ENCODE assay signal across 23 cellular contexts in the genomic region with DNA sequence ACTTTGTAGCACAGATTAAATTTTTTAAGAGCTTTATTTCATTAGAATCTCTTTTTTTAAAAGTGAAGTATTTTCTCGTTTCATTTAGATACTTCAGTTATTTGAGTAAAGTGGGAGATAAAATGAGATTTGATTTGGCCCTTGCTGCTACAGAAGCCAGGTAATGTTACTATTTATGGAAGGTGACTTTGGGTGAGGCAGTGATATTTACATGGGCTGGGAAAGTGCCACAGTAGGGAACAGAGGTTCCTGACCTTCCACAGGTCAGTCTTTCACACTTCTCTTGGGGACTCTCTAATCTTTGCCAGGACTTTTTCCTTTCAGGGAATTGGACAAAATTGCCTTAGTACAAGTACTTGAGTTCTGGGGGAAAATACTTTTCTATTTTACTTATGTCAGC.
"Had no signal": no experiment of that assay in that cellular context is flagged by ENCODE, and none has a peak within 500 bp of the region (broad histone marks: within the 10 kb centered on the region; RNA-seq: fewer than 3 reads in every experiment).

No MANE protein-coding gene starts in this region.

- ATAC-seq: gastroesophageal sphincter; stimulated activated effector memory CD8-positive, alpha-beta T cell treated with anti-CD3 and anti-CD28 coated beads, Interleukin-12 subunit alpha, Interleukin-12 subunit beta, amount 100 ng/mL, for 72 hours had no signal

- H3K4me3 ChIP-seq: dorsolateral prefrontal cortex, esophagus muscularis mucosa, gastroesophageal sphincter, hepatocyte, lung, tibial artery, upper lobe of right lung, vagina had no signal

- H3K27ac ChIP-seq: dorsolateral prefrontal cortex, esophagus muscularis mucosa, gastroesophageal sphincter, hepatocyte, parathyroid adenoma, tibial artery, upper lobe of right lung, vagina had no signal

- H3K9me3 Mint-ChIP-seq: central memory CD8-positive, alpha-beta T cell; nephron; stimulated activated effector memory CD8-positive, alpha-beta T cell treated with anti-CD3 and anti-CD28 coated beads, Interleukin-12 subunit alpha, Interleukin-12 subunit beta, amount 100 ng/mL, for 72 hours; stimulated activated naive CD8-positive, alpha-beta T cell treated with anti-CD3 and anti-CD28 coated beads, Interleukin-15, Interleukin-2, amounts not matched to agents 100 ng/mL and 50 ng/mL, for 24 hours had no signal

- H3K27me3 Mint-ChIP-seq: central memory CD8-positive, alpha-beta T cell; stimulated activated naive CD8-positive, alpha-beta T cell treated with anti-CD3 and anti-CD28 coated beads, Interleukin-15, Interleukin-2, amounts not matched to agents 100 ng/mL and 50 ng/mL, for 24 hours had no signal

- H3K36me3 ChIP-seq: upper lobe of right lung had no signal

- H3K9me3 ChIP-seq: esophagus muscularis mucosa, gastroesophageal sphincter, tibial artery, upper lobe of right lung, vagina had no signal

- H3K27ac Mint-ChIP-seq: nephron; stimulated activated effector memory CD8-positive, alpha-beta T cell treated with anti-CD3 and anti-CD28 coated beads, Interleukin-12 subunit alpha, Interleukin-12 subunit beta, amount 100 ng/mL, for 72 hours; stimulated activated naive CD8-positive, alpha-beta T cell treated with anti-CD3 and anti-CD28 coated beads, Interleukin-15, Interleukin-2, amounts not matched to agents 100 ng/mL and 50 ng/mL, for 24 hours had no signal

- H3K36me3 Mint-ChIP-seq: stimulated activated effector memory CD8-positive, alpha-beta T cell treated with anti-CD3 and anti-CD28 coated beads, Interleukin-12 subunit alpha, Interleukin-12 subunit beta, amount 100 ng/mL, for 72 hours had no signal

- H3K4me1 Mint-ChIP-seq: central memory CD8-positive, alpha-beta T cell; nephron; stimulated activated effector memory CD8-positive, alpha-beta T cell treated with anti-CD3 and anti-CD28 coated beads, Interleukin-12 subunit alpha, Interleukin-12 subunit beta, amount 100 ng/mL, for 72 hours had no signal

- DNase-seq: cortex of kidney; dorsolateral prefrontal cortex; effector memory CD4-positive, alpha-beta T cell; glutamatergic neuron; kidney; left cardiac atrium; mesenchymal stem cell; midbrain; occipital lobe; stimulated activated CD4-positive, alpha-beta T cell treated with anti-CD3 and anti-CD28 coated beads, Interleukin-4, amount 100 ng/mL, for 1 hour; stimulated activated CD8-positive, alpha-beta memory T cell treated with anti-CD3 and anti-CD28 coated beads, Interleukin-4, amount 100 ng/mL, for 48 hours; tibial artery; upper lobe of right lung had no signal

- H3K4me3 Mint-ChIP-seq: central memory CD8-positive, alpha-beta T cell; nephron; stimulated activated effector memory CD8-positive, alpha-beta T cell treated with anti-CD3 and anti-CD28 coated beads, Interleukin-12 subunit alpha, Interleukin-12 subunit beta, amount 100 ng/mL, for 72 hours; stimulated activated naive CD8-positive, alpha-beta T cell treated with anti-CD3 and anti-CD28 coated beads, Interleukin-15, Interleukin-2, amounts not matched to agents 100 ng/mL and 50 ng/mL, for 24 hours had no signal

- H3K27me3 ChIP-seq: dorsolateral prefrontal cortex, esophagus muscularis mucosa, gastroesophageal sphincter, hepatocyte, tibial artery, upper lobe of right lung, vagina had no signal

- H3K4me1 ChIP-seq: parathyroid adenoma, tibial artery, upper lobe of right lung, vagina had no signal
